Comparison of ENCODE assay signal across 10 cellular contexts in genomic region chr12:53103860-53104305, GRCh38. TPM values are rescaled to one million over a fixed set of nuclear protein-coding genes. Genes with fewer than 3 reads are reported as not detected.
DNase-seq lines count a peak whose midpoint lies in the region; ATAC-seq, FAIRE-seq and TF ChIP-seq lines count a peak whose summit lies in the region.
"Had no signal": no experiment of that assay in that cellular context is flagged by ENCODE, and none has a peak within 500 bp of the region (broad histone marks: within the 10 kb centered on the region; RNA-seq: fewer than 3 reads in every experiment).

No MANE protein-coding gene starts in this region.

- H3K36me3 ChIP-seq in DND-41 (ENCODE audit: insufficient read depth, low read length): no peaks in the 10 kb centered on the region

- DNase-seq in DND-41 (peak; percentile 17), LHCN-M2 (ENCODE audit: low read depth) (peak; percentile 20), memory B cell (ENCODE audit: low spot score in 2 of 2) (no peak), NCI-H146 treated with DMSO at 0.1 percent for 48 hours (lab: John Stamatoyannopoulos, UW; ENCODE audit: unreplicated experiment) (no peak), urothelium cell line (ENCODE audit: low spot score) (no peak), germinal center (ENCODE audit: low spot score) (no peak)
- peak; percentile 54 for DNase-seq in activated CD4-positive, alpha-beta memory T cell treated with anti-CD3 and anti-CD28 coated beads, Interleukin-2, amount 10 ng/mL, durations not matched to agents 7 days and 5 days
- DNase-seq: activated naive CD4-positive, alpha-beta T cell treated with Interleukin-2 at 50 U/mL for 16 hours; occipital lobe had no signal

- POLR2A ChIA-PET in activated CD4-positive, alpha-beta memory T cell treated with anti-CD3 and anti-CD28 coated beads, Interleukin-2, amount 10 ng/mL, durations not matched to agents 7 days and 5 days (lab: Charles Lee): interaction anchor here (0.8 to 3.1 kb wide), 10 partner anchors 10 to 116 kb away, joined by 3 to 27 read pairs (median 4); partner anchors contain the start of genes EIF4B and SPRYD3

- no peaks in the 10 kb centered on the region for H3K9me3 ChIP-seq in DND-41 (ENCODE audit: insufficient read depth, low read length, severe bottlenecking)

- peak overlapping the region; percentile 61 for H3K27ac Mint-ChIP-seq in activated CD4-positive, alpha-beta memory T cell treated with anti-CD3 and anti-CD28 coated beads, Interleukin-2, amount 10 ng/mL, durations not matched to agents 7 days and 5 days
- no peak overlapping the region for H3K27ac Mint-ChIP-seq in memory B cell

- no peak overlapping the region for H3K4me3 Mint-ChIP-seq in activated CD4-positive, alpha-beta memory T cell treated with anti-CD3 and anti-CD28 coated beads, Interleukin-2, amount 10 ng/mL, durations not matched to agents 7 days and 5 days
- no peak overlapping the region for H3K4me3 Mint-ChIP-seq in memory B cell

- no peak overlapping the region for H3K4me2 ChIP-seq in DND-41 (ENCODE audit: insufficient read depth, low read length)

- no peak overlapping the region for H3K27ac ChIP-seq in DND-41 (ENCODE audit: low read length)

- no peak for FAIRE-seq in urothelium cell line (lab: Jason Lieb, UNC)

- H3K79me2 ChIP-seq in DND-41 (ENCODE audit: insufficient read depth, low read length): no peaks in the 10 kb centered on the region

- no peak for TF ChIP-seq CTCF in DND-41 (IDR thresholded peaks at IDR 0.05; ENCODE audit: borderline replicate concordance, extremely low read depth, low read length, poor library complexity, severe bottlenecking)

- no peaks in the 10 kb centered on the region for H3K27me3 Mint-ChIP-seq in activated CD4-positive, alpha-beta memory T cell treated with anti-CD3 and anti-CD28 coated beads, Interleukin-2, amount 10 ng/mL, durations not matched to agents 7 days and 5 days
- no peaks in the 10 kb centered on the region for H3K27me3 Mint-ChIP-seq in memory B cell

- H3K4me3 ChIP-seq in DND-41 (ENCODE audit: low read depth in 1 of 2, low read length in 2 of 2): no peak overlapping the region

- H3K36me3 Mint-ChIP-seq in activated CD4-positive, alpha-beta memory T cell treated with anti-CD3 and anti-CD28 coated beads, Interleukin-2, amount 10 ng/mL, durations not matched to agents 7 days and 5 days (ENCODE audit: low read depth): no peaks in the 10 kb centered on the region
- no peaks in the 10 kb centered on the region for H3K36me3 Mint-ChIP-seq in memory B cell

- CTCF ChIA-PET in activated CD4-positive, alpha-beta memory T cell treated with anti-CD3 and anti-CD28 coated beads, Interleukin-2, amount 10 ng/mL, durations not matched to agents 7 days and 5 days (lab: Charles Lee): interaction anchor here (0.7 to 10.6 kb wide), 12 partner anchors 11 to 1772 kb away, joined by 3 to 236 read pairs (median 6); partner anchors contain the start of genes AAAS and SPRYD3

- peaks cover 5% of the 10 kb centered on the region for H3K27me3 ChIP-seq in DND-41 (ENCODE audit: insufficient read depth, low read length, poor library complexity)

- ATAC-seq in DND-41 (ENCODE audit: insufficient read depth, low read depth) (no peak), memory B cell (ENCODE audit: low read depth) (peak; percentile 52), HG03175 (IDR thresholded peaks at IDR 0.05; ENCODE audit: unreplicated experiment) (no peak)

- no peak overlapping the region for H2AFZ ChIP-seq in DND-41 (ENCODE audit: low read depth, low read length)

- H4K20me1 ChIP-seq in DND-41 (ENCODE audit: insufficient read depth, low read length): peaks cover 5% of the 10 kb centered on the region; the same call in 1 of the 2 replicates

- no peak overlapping the region for H3K9ac ChIP-seq in DND-41 (ENCODE audit: low read depth, low read length)

- H3K9me3 Mint-ChIP-seq in activated CD4-positive, alpha-beta memory T cell treated with anti-CD3 and anti-CD28 coated beads, Interleukin-2, amount 10 ng/mL, durations not matched to agents 7 days and 5 days: no peaks in the 10 kb centered on the region
- H3K9me3 Mint-ChIP-seq in memory B cell: no peaks in the 10 kb centered on the region

- H3K4me1 ChIP-seq in DND-41 (ENCODE audit: insufficient read depth, low read length): peaks cover 4% of the 10 kb centered on the region

- H3K4me1 Mint-ChIP-seq in activated CD4-positive, alpha-beta memory T cell treated with anti-CD3 and anti-CD28 coated beads, Interleukin-2, amount 10 ng/mL, durations not matched to agents 7 days and 5 days: peaks cover 50% of the 10 kb centered on the region
- peaks cover 24% of the 10 kb centered on the region for H3K4me1 Mint-ChIP-seq in memory B cell

RNA-seq across cellular contexts. Expression of gene SOAT2, which starts 0.6 kb away (rescaled TPM):
- total RNA-seq in LHCN-M2 (2014; rRNA removed): not detected in 2 replicates
- not detected for polyA plus RNA-seq in LHCN-M2 (2012)
- 1 to 10 TPM; 1.4 to 1.5 TPM for total RNA-seq in activated CD4-positive, alpha-beta memory T cell treated with anti-CD3 and anti-CD28 coated beads, Interleukin-2, amount 10 ng/mL, durations not matched to agents 7 days and 5 days
- total RNA-seq: occipital lobe had no signal

RNA-seq across cellular contexts. Expression of gene IGFBP6, which starts 6.4 kb away (rescaled TPM):
- total RNA-seq in LHCN-M2 (2014; rRNA removed): 178 and 231 TPM in 2 replicates
- 127 TPM for polyA plus RNA-seq in LHCN-M2 (2012)
- total RNA-seq in activated CD4-positive, alpha-beta memory T cell treated with anti-CD3 and anti-CD28 coated beads, Interleukin-2, amount 10 ng/mL, durations not matched to agents 7 days and 5 days: 1 to 10 TPM in 1 of 2 experiments, under 1 TPM in 1; 0.38 to 1.2 TPM

RNA-seq across cellular contexts. Expression of gene SPRYD3, which starts 24.7 kb away (rescaled TPM):
- total RNA-seq in LHCN-M2 (2014; rRNA removed): 20.0 and 21.9 TPM in 2 replicates
- polyA plus RNA-seq in LHCN-M2 (2012): 32.5 TPM
- total RNA-seq in activated CD4-positive, alpha-beta memory T cell treated with anti-CD3 and anti-CD28 coated beads, Interleukin-2, amount 10 ng/mL, durations not matched to agents 7 days and 5 days: 10 to 100 TPM; 31.2 to 31.3 TPM

RNA-seq across cellular contexts. Expression of gene TNS2, which starts 54.0 kb away (rescaled TPM):
- 79.6 and 95.7 TPM in 2 replicates for total RNA-seq in LHCN-M2 (2014; rRNA removed)
- polyA plus RNA-seq in LHCN-M2 (2012): 34.3 TPM
- total RNA-seq in activated CD4-positive, alpha-beta memory T cell treated with anti-CD3 and anti-CD28 coated beads, Interleukin-2, amount 10 ng/mL, durations not matched to agents 7 days and 5 days: under 1 TPM; 0.78 to 0.83 TPM

Comparison
In these comparisons a context has a peak if more than half of its experiments do, and no peak if none do; other contexts are left out.
1. DNase-seq: peak in DND-41 (single experiment), LHCN-M2 (single experiment) and activated CD4-positive, alpha-beta memory T cell treated with anti-CD3 and anti-CD28 coated beads, Interleukin-2, amount 10 ng/mL, durations not matched to agents 7 days and 5 days (single experiment); none in memory B cell (0 of 2), NCI-H146 treated with DMSO at 0.1 percent for 48 hours (single experiment), urothelium cell line (single experiment) and germinal center (single experiment).
2. RNA of gene IGFBP6, which starts 6.4 kb away (total RNA-seq): 178 to 231 TPM in LHCN-M2; 0.38 to 1.2 TPM in activated CD4-positive, alpha-beta memory T cell treated with anti-CD3 and anti-CD28 coated beads, Interleukin-2, amount 10 ng/mL, durations not matched to agents 7 days and 5 days; every median in the first group is over 10 times any median in the second.